Comparison of ENCODE assay signal across 4 cellular contexts in the genomic region with DNA sequence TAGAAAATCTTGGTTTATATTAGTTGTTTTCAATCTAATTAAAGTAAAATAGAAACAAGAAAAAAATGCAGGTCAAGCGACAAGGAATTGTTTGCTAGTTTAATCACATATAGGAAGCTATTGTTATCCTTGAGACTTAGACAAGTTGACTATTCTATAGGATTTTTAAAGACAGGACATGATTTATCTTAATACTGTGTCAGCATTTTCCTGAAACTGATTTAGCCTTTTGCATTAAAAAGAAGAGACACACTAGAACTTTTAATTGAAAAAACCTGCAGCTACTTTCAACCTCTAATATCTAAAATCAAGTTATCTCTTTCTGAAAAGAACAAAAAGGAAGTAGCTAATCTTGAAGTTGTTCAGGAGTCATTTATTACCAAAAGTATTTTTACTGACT.
TF ChIP-seq lines count a peak whose summit lies in the region.

No MANE protein-coding gene starts in this region.

TF ChIP-seq in HepG2, 621 proteins besides CTCF, POLR2A, EP300 and RAD21:
- TF ChIP-seq ZNF674 (CRISPR knock-in tag; IDR thresholded peaks at IDR 0.05; ENCODE audit: low read depth) = no peak
- no peak for TF ChIP-seq MLLT10 (CRISPR knock-in tag; IDR thresholded peaks at IDR 0.05)
- no peak for TF ChIP-seq ZNF460 (CRISPR knock-in tag; IDR thresholded peaks at IDR 0.05; ENCODE audit: borderline replicate concordance)
- no peak for TF ChIP-seq MAZ (IDR thresholded peaks at IDR 0.05; ENCODE audit: borderline replicate concordance, low read depth, low read length)
- TF ChIP-seq MAZ (CRISPR knock-in tag; IDR thresholded peaks at IDR 0.05; ENCODE audit: low read depth) = no peak
- peak; percentile 86 for TF ChIP-seq MAFF (IDR thresholded peaks at IDR 0.05; ENCODE audit: low read depth, low read length)
- TF ChIP-seq U2AF1 (optimal IDR thresholded peaks at IDR 0.05; ENCODE audit: low read depth, low read length) = no peak
- TF ChIP-seq MAFK (conservative IDR thresholded peaks at IDR 0.05 in 1 of 2, IDR thresholded peaks at IDR 0.05 in 1 of 2; ENCODE audit: low read length in 2 of 2) = peak; percentile 86 to 93
TF ChIP-seq in HepG2: peak in this region for 2.

TF ChIP-seq in A549, 52 proteins besides CTCF, POLR2A, EP300 and RAD21:
- TF ChIP-seq RCOR1 (IDR thresholded peaks at IDR 0.05; ENCODE audit: low read depth, low read length) (no peak), MAFK (IDR thresholded peaks at IDR 0.05; ENCODE audit: partially characterized antibody) (peak; percentile 76)
TF ChIP-seq in A549: peak in this region for 1.

TF ChIP-seq in IMR-90, 13 proteins besides CTCF, POLR2A, EP300 and RAD21:
- peak; percentile 81 for TF ChIP-seq MAFK (IDR thresholded peaks at IDR 0.05; ENCODE audit: low read depth, low read length)
- TF ChIP-seq MXI1 (IDR thresholded peaks at IDR 0.05; ENCODE audit: borderline replicate concordance, low read depth, low read length) = no peak

TF ChIP-seq in K562, 482 proteins besides CTCF, POLR2A, EP300 and RAD21:
- TF ChIP-seq, protein P1, sequence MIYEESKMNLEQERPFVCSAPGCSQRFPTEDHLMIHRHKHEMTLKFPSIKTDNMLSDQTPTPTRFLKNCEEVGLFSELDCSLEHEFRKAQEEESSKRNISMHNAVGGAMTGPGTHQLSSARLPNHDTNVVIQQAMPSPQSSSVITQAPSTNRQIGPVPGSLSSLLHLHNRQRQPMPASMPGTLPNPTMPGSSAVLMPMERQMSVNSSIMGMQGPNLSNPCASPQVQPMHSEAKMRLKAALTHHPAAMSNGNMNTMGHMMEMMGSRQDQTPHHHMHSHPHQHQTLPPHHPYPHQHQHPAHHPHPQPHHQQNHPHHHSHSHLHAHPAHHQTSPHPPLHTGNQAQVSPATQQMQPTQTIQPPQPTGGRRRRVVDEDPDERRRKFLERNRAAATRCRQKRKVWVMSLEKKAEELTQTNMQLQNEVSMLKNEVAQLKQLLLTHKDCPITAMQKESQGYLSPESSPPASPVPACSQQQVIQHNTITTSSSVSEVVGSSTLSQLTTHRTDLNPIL (CRISPR knock-in tag; IDR thresholded peaks at IDR 0.05) = no peak
- no peak for TF ChIP-seq ZNF175 (CRISPR knock-in tag; IDR thresholded peaks at IDR 0.05; ENCODE audit: low read depth)
- TF ChIP-seq JUNB (CRISPR knock-in tag; conservative IDR thresholded peaks at IDR 0.05) = no peak
- TF ChIP-seq, protein P2, sequence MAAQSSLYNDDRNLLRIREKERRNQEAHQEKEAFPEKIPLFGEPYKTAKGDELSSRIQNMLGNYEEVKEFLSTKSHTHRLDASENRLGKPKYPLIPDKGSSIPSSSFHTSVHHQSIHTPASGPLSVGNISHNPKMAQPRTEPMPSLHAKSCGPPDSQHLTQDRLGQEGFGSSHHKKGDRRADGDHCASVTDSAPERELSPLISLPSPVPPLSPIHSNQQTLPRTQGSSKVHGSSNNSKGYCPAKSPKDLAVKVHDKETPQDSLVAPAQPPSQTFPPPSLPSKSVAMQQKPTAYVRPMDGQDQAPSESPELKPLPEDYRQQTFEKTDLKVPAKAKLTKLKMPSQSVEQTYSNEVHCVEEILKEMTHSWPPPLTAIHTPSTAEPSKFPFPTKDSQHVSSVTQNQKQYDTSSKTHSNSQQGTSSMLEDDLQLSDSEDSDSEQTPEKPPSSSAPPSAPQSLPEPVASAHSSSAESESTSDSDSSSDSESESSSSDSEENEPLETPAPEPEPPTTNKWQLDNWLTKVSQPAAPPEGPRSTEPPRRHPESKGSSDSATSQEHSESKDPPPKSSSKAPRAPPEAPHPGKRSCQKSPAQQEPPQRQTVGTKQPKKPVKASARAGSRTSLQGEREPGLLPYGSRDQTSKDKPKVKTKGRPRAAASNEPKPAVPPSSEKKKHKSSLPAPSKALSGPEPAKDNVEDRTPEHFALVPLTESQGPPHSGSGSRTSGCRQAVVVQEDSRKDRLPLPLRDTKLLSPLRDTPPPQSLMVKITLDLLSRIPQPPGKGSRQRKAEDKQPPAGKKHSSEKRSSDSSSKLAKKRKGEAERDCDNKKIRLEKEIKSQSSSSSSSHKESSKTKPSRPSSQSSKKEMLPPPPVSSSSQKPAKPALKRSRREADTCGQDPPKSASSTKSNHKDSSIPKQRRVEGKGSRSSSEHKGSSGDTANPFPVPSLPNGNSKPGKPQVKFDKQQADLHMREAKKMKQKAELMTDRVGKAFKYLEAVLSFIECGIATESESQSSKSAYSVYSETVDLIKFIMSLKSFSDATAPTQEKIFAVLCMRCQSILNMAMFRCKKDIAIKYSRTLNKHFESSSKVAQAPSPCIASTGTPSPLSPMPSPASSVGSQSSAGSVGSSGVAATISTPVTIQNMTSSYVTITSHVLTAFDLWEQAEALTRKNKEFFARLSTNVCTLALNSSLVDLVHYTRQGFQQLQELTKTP (IDR thresholded peaks at IDR 0.05; ENCODE audit: low read depth in 1 of 2, partially characterized antibody in 2 of 2) = no peak
- TF ChIP-seq ZNF239 (CRISPR knock-in tag; IDR thresholded peaks at IDR 0.05) = no peak
- TF ChIP-seq MAFK (IDR thresholded peaks at IDR 0.05; ENCODE audit: low read length) = peak; percentile 24; the same call in 1 of the 2 replicates
- no peak for TF ChIP-seq RFX7 (CRISPR knock-in tag; IDR thresholded peaks at IDR 0.05)
- peak; percentile 36 for TF ChIP-seq MAFF (IDR thresholded peaks at IDR 0.05; ENCODE audit: low read length)
- TF ChIP-seq HSF4 (CRISPR knock-in tag; IDR thresholded peaks at IDR 0.05; ENCODE audit: borderline replicate concordance) = no peak
- no peak for TF ChIP-seq BACH1 (tag; IDR thresholded peaks at IDR 0.05)
- TF ChIP-seq ZNF316 (IDR thresholded peaks at IDR 0.05) = peak; percentile 43; the same call in 1 of the 2 replicates
- TF ChIP-seq NR2C2 (CRISPR knock-in tag; IDR thresholded peaks at IDR 0.05) = no peak
- no peak for TF ChIP-seq NR2C2 (tag; IDR thresholded peaks at IDR 0.05)
- no peak for TF ChIP-seq ILF3 (IDR thresholded peaks at IDR 0.05; ENCODE audit: borderline replicate concordance)
